ENCODE assay signal across 22 cellular contexts in genomic region chr3:195263193-195263924, GRCh38. TPM values are rescaled to one million over a fixed set of nuclear protein-coding genes. Genes with fewer than 3 reads are reported as not detected.
DNase-seq lines count a peak whose midpoint lies in the region; ATAC-seq and TF ChIP-seq lines count a peak whose summit lies in the region.
"Had no signal": no experiment of that assay in that cellular context is flagged by ENCODE, and none has a peak within 500 bp of the region (broad histone marks: within the 10 kb centered on the region; RNA-seq: fewer than 3 reads in every experiment).

No MANE protein-coding gene starts in this region.

- no peaks in the 10 kb centered on the region for H3K36me3 ChIP-seq in gastrocnemius medialis
- H3K36me3 ChIP-seq: SJCRH30, thoracic aorta had no signal

- no peaks in the 10 kb centered on the region for H3K27me3 ChIP-seq in gastrocnemius medialis
- H3K27me3 ChIP-seq: foreskin keratinocyte, SJCRH30 had no signal

- H3K4me1 ChIP-seq in gastrocnemius medialis = peaks cover 10 to 17% of the 10 kb centered on the region in 2 donors
- H3K4me1 ChIP-seq: foreskin keratinocyte had no signal

- no peak for TF ChIP-seq CTCF in activated CD8-positive, alpha-beta T cell treated with anti-CD3 and anti-CD28 coated beads for 36 hours (IDR thresholded peaks at IDR 0.05)
- no peak for TF ChIP-seq CTCF in gastrocnemius medialis (IDR thresholded peaks at IDR 0.05 in 4 of 5, conservative IDR thresholded peaks at IDR 0.05 in 1 of 5)

- intact Hi-C loops in activated CD8-positive, alpha-beta T cell treated with anti-CD3 and anti-CD28 coated beads for 36 hours (cut with micrococcal nuclease) = loop anchor here (5.0 kb wide), 1 partner anchor 251 kb away; no protein-coding TSS in a partner anchor
- intact Hi-C loops in gastrocnemius medialis (cut with DNase I; ENCODE audit: low total_unique reads) = no loop called here

- no peak overlapping the region for H3K4me3 Mint-ChIP-seq in activated CD8-positive, alpha-beta T cell treated with anti-CD3 and anti-CD28 coated beads, Interleukin-2, amount 10 ng/mL, durations not matched to agents 7 days and 5 days
- no peak overlapping the region for H3K4me3 Mint-ChIP-seq in activated CD8-positive, alpha-beta T cell treated with anti-CD3 and anti-CD28 coated beads for 36 hours
- H3K4me3 Mint-ChIP-seq: CD8-positive, alpha-beta T cell; stimulated activated effector memory CD8-positive, alpha-beta T cell treated with anti-CD3 and anti-CD28 coated beads, Interleukin-12 subunit alpha, Interleukin-12 subunit beta, amount 100 ng/mL, for 72 hours had no signal

- peaks cover 41% of the 10 kb centered on the region for H3K4me1 Mint-ChIP-seq in activated CD8-positive, alpha-beta T cell treated with anti-CD3 and anti-CD28 coated beads, Interleukin-2, amount 10 ng/mL, durations not matched to agents 7 days and 5 days (ENCODE audit: low read depth)
- peaks cover 27% of the 10 kb centered on the region for H3K4me1 Mint-ChIP-seq in activated CD8-positive, alpha-beta T cell treated with anti-CD3 and anti-CD28 coated beads for 36 hours (ENCODE audit: low read depth)

- no peaks in the 10 kb centered on the region for H3K27me3 Mint-ChIP-seq in activated CD8-positive, alpha-beta T cell treated with anti-CD3 and anti-CD28 coated beads, Interleukin-2, amount 10 ng/mL, durations not matched to agents 7 days and 5 days (ENCODE audit: low read depth)
- H3K27me3 Mint-ChIP-seq in activated CD8-positive, alpha-beta T cell treated with anti-CD3 and anti-CD28 coated beads for 36 hours = no peaks in the 10 kb centered on the region

- no peaks in the 10 kb centered on the region for H3K9me3 ChIP-seq in gastrocnemius medialis
- H3K9me3 ChIP-seq: SJCRH30, thoracic aorta had no signal

- H3K9me3 Mint-ChIP-seq in activated CD8-positive, alpha-beta T cell treated with anti-CD3 and anti-CD28 coated beads, Interleukin-2, amount 10 ng/mL, durations not matched to agents 7 days and 5 days (ENCODE audit: insufficient read depth) = no peaks in the 10 kb centered on the region
- H3K9me3 Mint-ChIP-seq in activated CD8-positive, alpha-beta T cell treated with anti-CD3 and anti-CD28 coated beads for 36 hours = no peaks in the 10 kb centered on the region
- H3K9me3 Mint-ChIP-seq: CD8-positive, alpha-beta T cell; stimulated activated effector memory CD8-positive, alpha-beta T cell treated with anti-CD3 and anti-CD28 coated beads, Interleukin-12 subunit alpha, Interleukin-12 subunit beta, amount 100 ng/mL, for 72 hours had no signal

- H3K27ac ChIP-seq in epithelial cell of prostate (peak overlapping the region; percentile 40), gastrocnemius medialis (no peak overlapping the region)
- H3K27ac ChIP-seq: foreskin keratinocyte, SJCRH30, thoracic aorta had no signal

- in situ Hi-C loops in gastrocnemius medialis (cut with MboI; ENCODE audit: low sequenced_read_pairs in 4 of 4) = loop anchor here in 3 of 4 donors (10.0 to 25.0 kb wide), 5 partner anchors 249 to 589 kb away; partner anchors contain the start of genes LSG1 (in 2 of the 3) and FAM43A (in 1 of the 3)

- TF ChIP-seq POLR2A in gastrocnemius medialis (IDR thresholded peaks at IDR 0.05) = no peak

- DNase-seq in activated CD8-positive, alpha-beta T cell treated with anti-CD3 and anti-CD28 coated beads, Interleukin-2, amount 10 ng/mL, durations not matched to agents 7 days and 5 days = peak; percentile 15
- no peak for DNase-seq in activated CD8-positive, alpha-beta T cell treated with anti-CD3 and anti-CD28 coated beads for 36 hours
- DNase-seq in NOMO-1 treated with dmso at 0.1 percent for 144 hours (lab: John Stamatoyannopoulos, UW; ENCODE audit: unreplicated experiment) (peak; percentile 31), epithelial cell of prostate (ENCODE audit: low read depth, low spot score) (no peak), NCI-H82 treated with DMSO at 0.1 percent for 48 hours (lab: John Stamatoyannopoulos, UW; ENCODE audit: unreplicated experiment) (no peak), gastrocnemius medialis (no peak), LoVo (ENCODE audit: low spot score) (no peak)
- DNase-seq: activated CD4-positive, alpha-beta T cell treated with anti-CD3 and anti-CD28 coated beads for 1 hour; activated gamma-delta T cell treated with Interleukin-2 at 50 U/mL for 16 hours; anterior cingulate cortex; CD8-positive, alpha-beta T cell; cerebellar nuclear complex; HCEC 1CT; NCI-H1105; NCI-H2107; NCI-H510A treated with DMSO at 0.1 percent for 48 hours; SJCRH30 had no signal

- H3K27ac Mint-ChIP-seq in activated CD8-positive, alpha-beta T cell treated with anti-CD3 and anti-CD28 coated beads, Interleukin-2, amount 10 ng/mL, durations not matched to agents 7 days and 5 days = no peak overlapping the region
- no peak overlapping the region for H3K27ac Mint-ChIP-seq in activated CD8-positive, alpha-beta T cell treated with anti-CD3 and anti-CD28 coated beads for 36 hours
- H3K27ac Mint-ChIP-seq: CD8-positive, alpha-beta T cell; stimulated activated effector memory CD8-positive, alpha-beta T cell treated with anti-CD3 and anti-CD28 coated beads, Interleukin-12 subunit alpha, Interleukin-12 subunit beta, amount 100 ng/mL, for 72 hours had no signal

- POLR2A ChIA-PET in activated CD8-positive, alpha-beta T cell treated with anti-CD3 and anti-CD28 coated beads, Interleukin-2, amount 10 ng/mL, durations not matched to agents 7 days and 5 days (lab: Charles Lee) = interaction anchor here (0.6 kb wide), 1 partner anchor 178 kb away, joined by 3 read pairs; no protein-coding TSS in a partner anchor
- POLR2A ChIA-PET in activated CD8-positive, alpha-beta T cell treated with anti-CD3 and anti-CD28 coated beads for 36 hours (lab: Charles Lee) = interaction anchor here (1.0 kb wide), 1 partner anchor 162 kb away, joined by 3 read pairs; no protein-coding TSS in a partner anchor

- peaks cover 17% of the 10 kb centered on the region for H3K36me3 Mint-ChIP-seq in activated CD8-positive, alpha-beta T cell treated with anti-CD3 and anti-CD28 coated beads, Interleukin-2, amount 10 ng/mL, durations not matched to agents 7 days and 5 days (ENCODE audit: low read depth)
- H3K36me3 Mint-ChIP-seq in activated CD8-positive, alpha-beta T cell treated with anti-CD3 and anti-CD28 coated beads for 36 hours (ENCODE audit: low read depth) = peaks cover 12% of the 10 kb centered on the region

- CTCF ChIA-PET in activated CD8-positive, alpha-beta T cell treated with anti-CD3 and anti-CD28 coated beads, Interleukin-2, amount 10 ng/mL, durations not matched to agents 7 days and 5 days (lab: Charles Lee) = interaction anchor here (0.6 to 5.1 kb wide), 8 partner anchors 7 to 629 kb away, joined by 3 to 56 read pairs (median 9); partner anchors contain the start of genes LSG1 and XXYLT1
- CTCF ChIA-PET in activated CD8-positive, alpha-beta T cell treated with anti-CD3 and anti-CD28 coated beads for 36 hours (lab: Charles Lee) = interaction anchor here (0.7 to 3.3 kb wide), 6 partner anchors 8 to 686 kb away, joined by 3 to 30 read pairs (median 8); partner anchors contain the start of genes LSG1 and XXYLT1

- no peak overlapping the region for H3K4me3 ChIP-seq in gastrocnemius medialis
- H3K4me3 ChIP-seq: SJCRH30, thoracic aorta had no signal

- no peak for ATAC-seq in activated CD8-positive, alpha-beta T cell treated with anti-CD3 and anti-CD28 coated beads, Interleukin-2, amount 10 ng/mL, durations not matched to agents 7 days and 5 days
- ATAC-seq in activated CD8-positive, alpha-beta T cell treated with anti-CD3 and anti-CD28 coated beads for 36 hours = no peak
- ATAC-seq in HG02798 (IDR thresholded peaks at IDR 0.05; ENCODE audit: poor library complexity, unreplicated experiment) (no peak), gastrocnemius medialis (no peak)
- ATAC-seq: CD8-positive, alpha-beta T cell; left lobe of liver; stimulated activated effector memory CD8-positive, alpha-beta T cell treated with anti-CD3 and anti-CD28 coated beads, Interleukin-12 subunit alpha, Interleukin-12 subunit beta, amount 100 ng/mL, for 72 hours had no signal

RNA-seq across cellular contexts. Expression of gene XXYLT1, which starts 7.6 kb away (rescaled TPM):
- 10 to 100 TPM; 10.8 to 13.3 TPM for total RNA-seq in activated CD8-positive, alpha-beta T cell treated with anti-CD3 and anti-CD28 coated beads, Interleukin-2, amount 10 ng/mL, durations not matched to agents 7 days and 5 days
- total RNA-seq in activated CD8-positive, alpha-beta T cell treated with anti-CD3 and anti-CD28 coated beads for 36 hours = 1 to 10 TPM; 8.4 to 9.6 TPM
- 1 to 10 TPM in 2 of 4 donors, under 1 TPM in 2; 0.87 to 3.1 (median 1.3) TPM for total RNA-seq in gastrocnemius medialis

Comparison
In these comparisons a context has a peak if more than half of its experiments do, and no peak if none do; other contexts are left out.
1. DNase-seq: peak in activated CD8-positive, alpha-beta T cell treated with anti-CD3 and anti-CD28 coated beads, Interleukin-2, amount 10 ng/mL, durations not matched to agents 7 days and 5 days (single experiment) and NOMO-1 treated with dmso at 0.1 percent for 144 hours (single experiment); none in activated CD8-positive, alpha-beta T cell treated with anti-CD3 and anti-CD28 coated beads for 36 hours (single experiment), epithelial cell of prostate (single experiment), NCI-H82 treated with DMSO at 0.1 percent for 48 hours (single experiment), gastrocnemius medialis (0 of 2) and LoVo (single experiment).